In genomic region chr5:6583049-6583880, GRCh38 we compare ENCODE assay signal across 10 cellular contexts. TPM values are rescaled to one million over a fixed set of nuclear protein-coding genes. Genes with fewer than 3 reads are reported as not detected.
DNase-seq lines count a peak whose midpoint lies in the region; ATAC-seq and TF ChIP-seq lines count a peak whose summit lies in the region.
"Had no signal": no experiment of that assay in that cellular context is flagged by ENCODE, and none has a peak within 500 bp of the region (broad histone marks: within the 10 kb centered on the region; RNA-seq: fewer than 3 reads in every experiment).

No MANE protein-coding gene starts in this region.

- ATAC-seq in central memory CD8-positive, alpha-beta T cell (replicated peaks; ENCODE audit: extremely low read depth, poor library complexity, severe bottlenecking), result no peak

- H3K4me3 ChIP-seq in kidney epithelial cell (ENCODE audit: low read depth, low read length), result peak overlapping the region; percentile 18
- peak overlapping the region; percentile 27 to 43 for H3K4me3 ChIP-seq in testis
- H3K4me3 ChIP-seq in lower leg skin (ENCODE audit: low read depth, poor library complexity, severe bottlenecking), result no peak overlapping the region

- no peak overlapping the region for H3K27ac ChIP-seq in testis
- H3K27ac ChIP-seq: C4-2B had no signal

- 12 to 28% methylated on average over 16 to 50 of the region's 85 CpGs for WGBS in testis, 2 donors
- WGBS in lower leg skin, 2 donors, result 15 to 31% methylated on average over 11 to 26 of the region's 85 CpGs

- TF ChIP-seq EP300 in Ishikawa (IDR thresholded peaks at IDR 0.05; ENCODE audit: borderline replicate concordance), result no peak

- DNase-seq in NCI-H1436 (lab: John Stamatoyannopoulos, UW), result peak; percentile 44
- no peak for DNase-seq in NCI-H1436 treated with DMSO at 0.1 percent for 48 hours (lab: John Stamatoyannopoulos, UW)
- DNase-seq in central memory CD8-positive, alpha-beta T cell (ENCODE audit: low spot score in 2 of 2), result no peak
- no peak for DNase-seq in kidney epithelial cell (ENCODE audit: low read depth)
- peak; percentile 50 for DNase-seq in testis
- DNase-seq in EL, result no peak
- DNase-seq in lower leg skin (ENCODE audit: low spot score in 2 of 2), result no peak

- no peaks in the 10 kb centered on the region for H3K4me1 Mint-ChIP-seq in central memory CD8-positive, alpha-beta T cell

- peaks cover 85% of the 10 kb centered on the region for H3K27me3 Mint-ChIP-seq in central memory CD8-positive, alpha-beta T cell

- H3K36me3 ChIP-seq in kidney epithelial cell (ENCODE audit: control insufficient read depth, insufficient read depth, low read length) (no peaks in the 10 kb centered on the region), testis (ENCODE audit: low read depth, missing control alignments) (no peaks in the 10 kb centered on the region)

- TF ChIP-seq CTCF in kidney epithelial cell (IDR thresholded peaks at IDR 0.05; ENCODE audit: insufficient read depth, low read length, poor library complexity, severe bottlenecking), result no peak
- peak in 2 of 3 experiments; percentile 33 to 42 for TF ChIP-seq CTCF in testis (IDR thresholded peaks at IDR 0.05)
- TF ChIP-seq CTCF in lower leg skin (IDR thresholded peaks at IDR 0.05), result no peak

- no peaks in the 10 kb centered on the region for H3K36me3 Mint-ChIP-seq in central memory CD8-positive, alpha-beta T cell (ENCODE audit: insufficient read depth)

- no peak overlapping the region for H3K27ac Mint-ChIP-seq in central memory CD8-positive, alpha-beta T cell (ENCODE audit: low read depth)
- H3K27ac Mint-ChIP-seq: T-helper 1 cell treated with Interleukin-12 subunit alpha and Interleukin-12 subunit beta and Interleukin-4 antibody, amounts not matched to agents 30 μg/mL and 1 μg/mL, for 36 hours had no signal

- H3K27me3 ChIP-seq in kidney epithelial cell (ENCODE audit: control insufficient read depth, insufficient read depth, low read length) (peaks cover 27% of the 10 kb centered on the region), testis (no peaks in the 10 kb centered on the region)

- intact Hi-C loops in testis (cut with DNase I; ENCODE audit: low total_unique reads), result no loop called here
- intact Hi-C loops in lower leg skin (cut with DNase I; ENCODE audit: low total_unique reads), result no loop called here

- H3K4me1 ChIP-seq in testis, result peaks cover 4% of the 10 kb centered on the region

- peak overlapping the region; percentile 2 for H3K4me3 Mint-ChIP-seq in central memory CD8-positive, alpha-beta T cell

- no peaks in the 10 kb centered on the region for H3K9me3 Mint-ChIP-seq in central memory CD8-positive, alpha-beta T cell
- H3K9me3 Mint-ChIP-seq: T-helper 1 cell treated with Interleukin-12 subunit alpha and Interleukin-12 subunit beta and Interleukin-4 antibody, amounts not matched to agents 30 μg/mL and 1 μg/mL, for 36 hours had no signal

- peak; percentile 11; the same call in 1 of the 2 replicates for TF ChIP-seq RAD21 in Ishikawa (IDR thresholded peaks at IDR 0.05; ENCODE audit: low read depth)

- H3K9me3 ChIP-seq in testis, result no peaks in the 10 kb centered on the region

- TF ChIP-seq POLR2A in testis (IDR thresholded peaks at IDR 0.05), result no peak
- no peak for TF ChIP-seq POLR2A in lower leg skin (IDR thresholded peaks at IDR 0.05)

TF ChIP-seq in Ishikawa, 13 proteins besides CTCF, POLR2A, EP300 and RAD21:
- TF ChIP-seq CREB1 (IDR thresholded peaks at IDR 0.05; ENCODE audit: low read depth) (no peak), TCF12 (IDR thresholded peaks at IDR 0.05; ENCODE audit: low read depth) (no peak), NFIC (IDR thresholded peaks at IDR 0.05) (no peak), ZBTB7A (IDR thresholded peaks at IDR 0.05; ENCODE audit: low read depth) (no peak)

RNA-seq across cellular contexts. Expression of gene NSUN2, which starts 49.6 kb away (rescaled TPM):
- total RNA-seq in kidney epithelial cell (50.0 and 62.8 TPM in 2 replicates), testis (10 to 100 TPM; 66.7 to 80.1 TPM), lower leg skin (10 to 100 TPM; 43.0 to 54.0 (median 47.9) TPM)
- 51.6 TPM for polyA plus RNA-seq in testis (ENCODE audit: insufficient read depth, low read depth, low replicate concordance)

RNA-seq across cellular contexts. Expression of gene SRD5A1, which starts 50.0 kb away (rescaled TPM):
- 30.0 and 37.4 TPM in 2 replicates for total RNA-seq in kidney epithelial cell
- total RNA-seq in testis, result 10 to 100 TPM in 1 of 2 donors, 1 to 10 TPM in 1; 7.9 to 13.9 TPM
- polyA plus RNA-seq in testis (ENCODE audit: insufficient read depth, low read depth, low replicate concordance), result 3.8 TPM
- total RNA-seq in lower leg skin, result 100 to 1,000 TPM in 2 of 4 donors, 10 to 100 TPM in 2; 83.1 to 155 (median 98.4) TPM

Comparison
In these comparisons a context has a peak if more than half of its experiments do, and no peak if none do; other contexts are left out.
1. DNase-seq: peak in NCI-H1436 (single experiment) and testis (single experiment); none in NCI-H1436 treated with DMSO at 0.1 percent for 48 hours (single experiment), central memory CD8-positive, alpha-beta T cell (0 of 2), kidney epithelial cell (single experiment), EL (single experiment) and lower leg skin (0 of 2).
2. CTCF ChIP-seq: peak in testis (2 of 3); none in kidney epithelial cell (single experiment) and lower leg skin (0 of 3).